In genomic region chr12:65277994-65278575, GRCh38 we compare ENCODE assay signal across 8 cellular contexts. TPM values are rescaled to one million over a fixed set of nuclear protein-coding genes. Genes with fewer than 3 reads are reported as not detected.
DNase-seq lines count a peak whose midpoint lies in the region; ATAC-seq, FAIRE-seq and TF ChIP-seq lines count a peak whose summit lies in the region.

No MANE protein-coding gene starts in this region.

- intact Hi-C loops in psoas muscle (cut with DNase I) = loop anchor here in 1 of 2 donors (10.0 kb wide), 1 partner anchor 93 kb away; no protein-coding TSS in a partner anchor

- H3K9me3 ChIP-seq in gastroesophageal sphincter (no peaks in the 10 kb centered on the region), psoas muscle (no peaks in the 10 kb centered on the region)

- ATAC-seq in gastroesophageal sphincter (peak; percentile 1), psoas muscle (peak in 1 of 4 donors; percentile 7), GM18867 (IDR thresholded peaks at IDR 0.05; ENCODE audit: unreplicated experiment) (no peak)

- TF ChIP-seq CTCF in GM12864 (IDR thresholded peaks at IDR 0.05; ENCODE audit: low read depth, low read length, missing control alignments) (no peak), VCaP (conservative IDR thresholded peaks at IDR 0.05) (no peak), gastroesophageal sphincter (IDR thresholded peaks at IDR 0.05) (no peak), psoas muscle (IDR thresholded peaks at IDR 0.05) (no peak)

- H3K27ac ChIP-seq in VCaP = peak overlapping the region; percentile 59; the same call in 1 of the 2 replicates
- H3K27ac ChIP-seq in gastroesophageal sphincter = peak overlapping the region; percentile 95 to 100 (median 98)
- peak overlapping the region; percentile 93 for H3K27ac ChIP-seq in psoas muscle

- 6 to 25% methylated on average over 11 to 13 of the region's 23 CpGs for WGBS in gastroesophageal sphincter (ENCODE audit: low coverage in 1 of 2), 2 donors
- 17 to 26% (median 22%) methylated on average over 20 to 23 of the region's 23 CpGs for WGBS in psoas muscle, 3 donors

- H3K4me1 ChIP-seq in gastroesophageal sphincter (peaks cover 5 to 46% (median 20%) of the 10 kb centered on the region in 3 donors), psoas muscle (peaks cover 20% of the 10 kb centered on the region)

- no peak for TF ChIP-seq EP300 in gastroesophageal sphincter (IDR thresholded peaks at IDR 0.05)

- H3K27me3 ChIP-seq in gastroesophageal sphincter (no peaks in the 10 kb centered on the region), psoas muscle (ENCODE audit: insufficient read depth in 3 of 3, low read length in 2 of 3) (no peaks in the 10 kb centered on the region)

- TF ChIP-seq POLR2A in gastroesophageal sphincter (IDR thresholded peaks at IDR 0.05) = no peak

- H3K36me3 ChIP-seq in gastroesophageal sphincter = no peaks in the 10 kb centered on the region
- no peaks in the 10 kb centered on the region for H3K36me3 ChIP-seq in psoas muscle (ENCODE audit: insufficient read depth in 1 of 2, low read depth in 1 of 2)

- H3K4me3 ChIP-seq in GM12864 (ENCODE audit: low read depth, low read length) = peak overlapping the region; percentile 75
- H3K4me3 ChIP-seq in gastroesophageal sphincter = peak overlapping the region; percentile 89 to 90
- H3K4me3 ChIP-seq in psoas muscle = peak overlapping the region; percentile 90

- no peak for DNase-seq in GM12864 (ENCODE audit: low read depth)
- DNase-seq in psoas muscle = no peak
- DNase-seq in RCC 7860 (ENCODE audit: low spot score) = no peak
- DNase-seq in AG08396 (ENCODE audit: low spot score) = no peak
- DNase-seq in NCI-H1436 (lab: John Stamatoyannopoulos, UW) = no peak

- FAIRE-seq in RCC 7860 (lab: Jason Lieb, UNC) = no peak

RNA-seq across cellular contexts. Expression of gene MSRB3, which starts 0.4 kb away (rescaled TPM):
- total RNA-seq in gastroesophageal sphincter = 100 to 1,000 TPM; 219 to 336 (median 299) TPM
- total RNA-seq in psoas muscle = 10 to 100 TPM; 48.3 to 64.1 (median 56.6) TPM
- 10 to 100 TPM; 15.4 to 43.6 (median 34.5) TPM for polyA plus RNA-seq in psoas muscle
